In genomic region chr4:124867551-124867950, GRCh38 we compare ENCODE assay signal across 28 cellular contexts.
"Had no signal": no experiment of that assay in that cellular context is flagged by ENCODE, and none has a peak within 500 bp of the region (broad histone marks: within the 10 kb centered on the region; RNA-seq: fewer than 3 reads in every experiment).

No MANE protein-coding gene starts in this region.

- H3K27me3 Mint-ChIP-seq: activated naive CD8-positive, alpha-beta T cell treated with anti-CD3 and anti-CD28 coated beads, Interleukin-2, amount 50 U/mL, for 24 hours; natural killer cell treated with Interleukin-12 subunit alpha and Interleukin-12 subunit beta and Interleukin-15 and Interleukin-18, amount 100 ng/mL, for 72 hours; stimulated activated memory B cell treated with anti-CD40 and anti-IgM and Interleukin-4, amounts not matched to agents 10 μg/mL and 1 μg/mL and 100 μg/mL, for 72 hours; T-helper 17 cell had no signal

- ATAC-seq: activated naive CD8-positive, alpha-beta T cell treated with anti-CD3 and anti-CD28 coated beads, Interleukin-2, amount 50 U/mL, for 24 hours; left ventricle myocardium superior; natural killer cell treated with Interleukin-12 subunit alpha and Interleukin-12 subunit beta and Interleukin-15 and Interleukin-18, amount 100 ng/mL, for 72 hours; psoas muscle; stimulated activated memory B cell treated with anti-CD40 and anti-IgM and Interleukin-4, amounts not matched to agents 10 μg/mL and 1 μg/mL and 100 μg/mL, for 72 hours; T-helper 17 cell had no signal

- H3K27me3 ChIP-seq: ovary, right atrium auricular region, stomach, suprapubic skin, transverse colon had no signal

- H3K36me3 Mint-ChIP-seq: mesothelial cell of epicardium; natural killer cell treated with Interleukin-12 subunit alpha and Interleukin-12 subunit beta and Interleukin-15 and Interleukin-18, amount 100 ng/mL, for 72 hours; stimulated activated memory B cell treated with anti-CD40 and anti-IgM and Interleukin-4, amounts not matched to agents 10 μg/mL and 1 μg/mL and 100 μg/mL, for 72 hours had no signal

- H3K27ac Mint-ChIP-seq: activated naive CD4-positive, alpha-beta T cell treated with anti-CD3 and anti-CD28 coated beads for 36 hours; activated naive CD8-positive, alpha-beta T cell treated with anti-CD3 and anti-CD28 coated beads, Interleukin-2, amount 50 U/mL, for 24 hours; endodermal cell; mesothelial cell of epicardium; natural killer cell treated with Interleukin-12 subunit alpha and Interleukin-12 subunit beta and Interleukin-15 and Interleukin-18, amount 100 ng/mL, for 72 hours; stimulated activated memory B cell treated with anti-CD40 and anti-IgM and Interleukin-4, amounts not matched to agents 10 μg/mL and 1 μg/mL and 100 μg/mL, for 72 hours; T-helper 17 cell had no signal

- H3K9me3 ChIP-seq: ovary, psoas muscle, right atrium auricular region, stomach, suprapubic skin, transverse colon had no signal

- H3K4me3 ChIP-seq: ovary, psoas muscle, right atrium auricular region, skin epidermis, stomach, suprapubic skin, transverse colon had no signal

- H3K9me3 Mint-ChIP-seq: activated naive CD8-positive, alpha-beta T cell treated with anti-CD3 and anti-CD28 coated beads, Interleukin-2, amount 50 U/mL, for 24 hours; endodermal cell had no signal

- FAIRE-seq: frontal cortex, islet of Langerhans, urothelium cell line had no signal

- H3K4me1 ChIP-seq: psoas muscle, right atrium auricular region, stomach, transverse colon had no signal

- H3K36me3 ChIP-seq: ovary, right atrium auricular region, stomach, suprapubic skin, transverse colon had no signal

- DNase-seq: activated CD4-positive, alpha-beta T cell treated with anti-CD3 and anti-CD28 coated beads for 4 hours; activated CD4-positive, alpha-beta T cell treated with anti-CD3 and anti-CD28 coated beads, Interleukin-2, amount 50 U/mL, for 48 hours; activated CD4-positive, CD25-positive, alpha-beta regulatory T cell; activated naive CD4-positive, alpha-beta T cell treated with anti-CD3 and anti-CD28 coated beads for 36 hours; activated naive CD8-positive, alpha-beta T cell treated with anti-CD3 and anti-CD28 coated beads, Interleukin-2, amount 50 U/mL, for 24 hours; activated T-cell treated with anti-CD3 and anti-CD28 coated beads, Interleukin-2, amount 50 U/mL, for 48 hours; aorta; cortex of kidney; endodermal cell; hippocampal formation; left ventricle myocardium superior; mammary epithelial cell; ovary; psoas muscle; stimulated activated CD4-positive, alpha-beta T cell treated with anti-CD3 and anti-CD28 coated beads, Interleukin-15, amount 100 ng/mL, for 24 hours; stomach; SW 1271; T-helper 17 cell; transverse colon had no signal

- H3K4me3 Mint-ChIP-seq: activated naive CD4-positive, alpha-beta T cell treated with anti-CD3 and anti-CD28 coated beads for 36 hours; activated naive CD8-positive, alpha-beta T cell treated with anti-CD3 and anti-CD28 coated beads, Interleukin-2, amount 50 U/mL, for 24 hours; endodermal cell; mesothelial cell of epicardium; natural killer cell treated with Interleukin-12 subunit alpha and Interleukin-12 subunit beta and Interleukin-15 and Interleukin-18, amount 100 ng/mL, for 72 hours; stimulated activated memory B cell treated with anti-CD40 and anti-IgM and Interleukin-4, amounts not matched to agents 10 μg/mL and 1 μg/mL and 100 μg/mL, for 72 hours; T-helper 17 cell had no signal

- H3K4me1 Mint-ChIP-seq: activated naive CD8-positive, alpha-beta T cell treated with anti-CD3 and anti-CD28 coated beads, Interleukin-2, amount 50 U/mL, for 24 hours; stimulated activated memory B cell treated with anti-CD40 and anti-IgM and Interleukin-4, amounts not matched to agents 10 μg/mL and 1 μg/mL and 100 μg/mL, for 72 hours; T-helper 17 cell had no signal

- H3K27ac ChIP-seq: ovary, psoas muscle, right atrium auricular region, skin epidermis, stomach, suprapubic skin, transverse colon had no signal
